7 cellular contexts compared by ENCODE assay signal in the genomic region with DNA sequence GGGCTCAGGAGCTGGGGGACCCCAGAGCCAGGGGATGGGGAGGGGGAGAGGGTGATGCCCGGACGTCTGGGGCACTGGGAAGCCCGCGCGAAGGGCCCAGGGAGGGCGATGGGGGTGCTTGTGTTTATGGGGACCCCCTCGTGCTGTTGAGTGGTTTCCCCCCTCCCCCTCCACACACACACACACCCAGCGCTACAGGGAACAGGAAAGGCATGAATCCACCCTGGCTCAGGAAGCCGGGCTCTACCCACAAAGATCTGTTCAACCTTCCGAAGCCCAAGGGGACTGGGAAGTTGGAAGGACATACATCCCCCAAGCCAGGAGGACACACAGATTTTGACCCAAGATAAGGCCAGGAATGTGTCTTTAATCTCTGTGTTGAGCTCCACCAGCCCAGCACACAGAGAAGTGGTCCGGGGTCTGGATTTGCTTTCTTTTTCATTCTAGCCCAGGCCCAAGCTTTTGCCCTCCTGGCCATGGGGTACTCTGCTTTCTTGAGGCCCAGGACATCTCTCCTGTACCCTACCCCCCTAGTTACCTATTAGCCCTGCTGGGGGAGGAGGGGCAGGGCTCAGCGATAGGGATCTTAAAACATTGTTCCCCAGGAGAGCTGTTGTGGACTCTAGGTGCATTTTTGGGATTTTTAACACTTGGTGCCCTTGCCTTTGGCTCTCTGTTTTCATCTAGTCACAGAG. TPM values are rescaled to one million over a fixed set of nuclear protein-coding genes. Genes with fewer than 3 reads are reported as not detected.
DNase-seq lines count a peak whose midpoint lies in the region; ATAC-seq and TF ChIP-seq lines count a peak whose summit lies in the region.

No MANE protein-coding gene starts in this region.

- no peak overlapping the region for H2AFZ ChIP-seq in OCI-LY7 (ENCODE audit: low read length)

- no peaks in the 10 kb centered on the region for H4K20me1 ChIP-seq in OCI-LY7 (ENCODE audit: insufficient read depth, low read length)

- H3K27ac ChIP-seq in OCI-LY7 (ENCODE audit: low read depth, low read length, poor library complexity, severe bottlenecking) (peak overlapping the region; percentile 85), coronary artery (peak overlapping the region; percentile 89 to 97)

- TF ChIP-seq CTCF in OCI-LY7 (conservative IDR thresholded peaks at IDR 0.05; ENCODE audit: low read length) (no peak), coronary artery (IDR thresholded peaks at IDR 0.05) (no peak)

- H3K4me3 ChIP-seq in OCI-LY7 (ENCODE audit: low read depth, low read length, poor library complexity, severe bottlenecking), result peak overlapping the region; percentile 89
- peak overlapping the region; percentile 90 for H3K4me3 ChIP-seq in coronary artery
- H3K4me3 ChIP-seq in mucosa of stomach (ENCODE audit: low read length), result peak overlapping the region; percentile 26

- DNase-seq in OCI-LY7 (ENCODE audit: low spot score), result peak; percentile 36
- no peak for DNase-seq in coronary artery (ENCODE audit: low spot score)
- DNase-seq in SW480 (ENCODE audit: low spot score), result no peak
- no peak for DNase-seq in CD1c-positive myeloid dendritic cell (ENCODE audit: extremely low spot score)

- ATAC-seq in GM18505 (IDR thresholded peaks at IDR 0.05; ENCODE audit: unreplicated experiment) (no peak), HG02870 (IDR thresholded peaks at IDR 0.05; ENCODE audit: unreplicated experiment) (no peak)

- intact Hi-C loops in OCI-LY7 (cut with micrococcal nuclease; ENCODE audit: unreplicated experiment), result loop anchor here (5.0 to 10.0 kb wide), 7 partner anchors 228 to 1198 kb away; a partner anchor contains a TSS

- peaks cover 44% of the 10 kb centered on the region for H3K79me2 ChIP-seq in OCI-LY7 (ENCODE audit: insufficient read depth, low read depth, low read length)

- peak overlapping the region; percentile 88 for H3K9ac ChIP-seq in mucosa of stomach (ENCODE audit: low read length)

- H3K36me3 ChIP-seq in OCI-LY7 (ENCODE audit: insufficient read depth, low read length), result peaks cover 26% of the 10 kb centered on the region
- H3K36me3 ChIP-seq in mucosa of stomach (ENCODE audit: control insufficient read depth, insufficient read depth, low read length), result peaks cover 6% of the 10 kb centered on the region

- peak; percentile 11 for TF ChIP-seq POLR2A in GM18505 (IDR thresholded peaks at IDR 0.05; ENCODE audit: borderline replicate concordance, extremely low read depth, insufficient read depth, insufficient read length)

- POLR2A ChIA-PET in OCI-LY7 (lab: Charles Lee), result interaction anchor here (1.1 to 1.7 kb wide), 4 partner anchors 8 to 157 kb away, joined by 3 to 7 read pairs (median 5); no protein-coding TSS in a partner anchor

- peaks cover 83% of the 10 kb centered on the region for H3K4me1 ChIP-seq in OCI-LY7 (ENCODE audit: insufficient read depth, low read length, poor library complexity, severe bottlenecking)
- peaks cover 72% of the 10 kb centered on the region for H3K4me1 ChIP-seq in mucosa of stomach (ENCODE audit: control insufficient read depth, insufficient read depth, low read length)

- BruUV-seq in OCI-LY7 (replicated peaks; lab: Mats Ljungman, UMichigan), result no TSS peak

- no peaks in the 10 kb centered on the region for H3K27me3 ChIP-seq in mucosa of stomach (ENCODE audit: control insufficient read depth, insufficient read depth, low read length)

- no peaks in the 10 kb centered on the region for H3K9me3 ChIP-seq in OCI-LY7 (ENCODE audit: low read length)
- no peaks in the 10 kb centered on the region for H3K9me3 ChIP-seq in mucosa of stomach (ENCODE audit: control insufficient read depth, low read length)

- CTCF ChIA-PET in OCI-LY7 (lab: Charles Lee; ENCODE audit: unreplicated experiment), result interaction anchor here (0.6 kb wide), 1 partner anchor 391 kb away, joined by 3 read pairs; no protein-coding TSS in a partner anchor

- peak overlapping the region; percentile 87 for H3K4me2 ChIP-seq in OCI-LY7 (ENCODE audit: low read length)

- H3K9me2 ChIP-seq in OCI-LY7 (ENCODE audit: insufficient read depth, low read length), result no peaks in the 10 kb centered on the region

RNA-seq across cellular contexts. Expression of a gene that starts 1.2 kb away (rescaled TPM):
- 70.9 and 86.4 TPM in 2 replicates for total RNA-seq in OCI-LY7 (2014; rRNA removed; shearing (Covaris generic))
- total RNA-seq in OCI-LY7 (2022), result 238 and 305 TPM in 2 replicates

RNA-seq across cellular contexts. Expression of a gene that starts 26.1 kb away (rescaled TPM):
- total RNA-seq in OCI-LY7 (2014; rRNA removed; shearing (Covaris generic)), result 0.21 and 0.28 TPM in 2 replicates
- 0.70 and 1.3 TPM in 2 replicates for total RNA-seq in OCI-LY7 (2022)

RNA-seq across cellular contexts. Expression of a gene that starts 41.7 kb away (rescaled TPM):
- 6.7 and 9.4 TPM in 2 replicates for total RNA-seq in OCI-LY7 (2014; rRNA removed; shearing (Covaris generic))
- 5.7 and 7.2 TPM in 2 replicates for total RNA-seq in OCI-LY7 (2022)

Comparison
In these comparisons a context has a peak if more than half of its experiments do, and no peak if none do; other contexts are left out.
1. H3K4me3 ChIP-seq: peak in every context shown above with its lines; median percentile 90 in coronary artery; 89 in OCI-LY7; 26 in mucosa of stomach.